8 cellular contexts compared by ENCODE assay signal in genomic region chr12:100201604-100202423, GRCh38. TPM values are rescaled to one million over a fixed set of nuclear protein-coding genes. Genes with fewer than 3 reads are reported as not detected.
DNase-seq lines count a peak whose midpoint lies in the region; ATAC-seq, FAIRE-seq and TF ChIP-seq lines count a peak whose summit lies in the region.

No MANE protein-coding gene starts in this region.

- CTCF ChIA-PET in activated CD4-positive, alpha-beta T cell treated with anti-CD3 and anti-CD28 coated beads, Interleukin-2, amount 10 ng/mL, durations not matched to agents 7 days and 5 days (lab: Charles Lee), result interaction anchor here (0.7 to 1.4 kb wide), 2 partner anchors 19 to 31 kb away, joined by 3 to 4 read pairs; no protein-coding TSS in a partner anchor
- CTCF ChIA-PET in activated CD8-positive, alpha-beta T cell treated with anti-CD3 and anti-CD28 coated beads for 36 hours (lab: Charles Lee), result no interaction called here

- no peaks in the 10 kb centered on the region for H3K9me3 Mint-ChIP-seq in activated CD4-positive, alpha-beta T cell treated with anti-CD3 and anti-CD28 coated beads, Interleukin-2, amount 10 ng/mL, durations not matched to agents 7 days and 5 days
- no peaks in the 10 kb centered on the region for H3K9me3 Mint-ChIP-seq in activated CD8-positive, alpha-beta T cell treated with anti-CD3 and anti-CD28 coated beads for 36 hours

- TF ChIP-seq POLR2A in stomach (IDR thresholded peaks at IDR 0.05), result no peak

- intact Hi-C loops in activated CD8-positive, alpha-beta T cell treated with anti-CD3 and anti-CD28 coated beads for 36 hours (cut with micrococcal nuclease), result loop anchor here (2.0 to 5.0 kb wide), 2 partner anchors 61 to 65 kb away; partner anchors contain the start of genes DEPDC4 and SCYL2
- intact Hi-C loops in stomach (cut with DNase I; ENCODE audit: low total_unique reads), result no loop called here

- peaks cover 11% of the 10 kb centered on the region for H3K36me3 Mint-ChIP-seq in activated CD4-positive, alpha-beta T cell treated with anti-CD3 and anti-CD28 coated beads, Interleukin-2, amount 10 ng/mL, durations not matched to agents 7 days and 5 days (ENCODE audit: low read depth)
- H3K36me3 Mint-ChIP-seq in activated CD8-positive, alpha-beta T cell treated with anti-CD3 and anti-CD28 coated beads for 36 hours (ENCODE audit: low read depth), result peaks cover 5% of the 10 kb centered on the region

- FAIRE-seq in RCC 7860 (lab: Jason Lieb, UNC), result no peak

- peak overlapping the region; percentile 100 for H3K27ac Mint-ChIP-seq in activated CD4-positive, alpha-beta T cell treated with anti-CD3 and anti-CD28 coated beads, Interleukin-2, amount 10 ng/mL, durations not matched to agents 7 days and 5 days
- peak overlapping the region; percentile 100 for H3K27ac Mint-ChIP-seq in activated CD8-positive, alpha-beta T cell treated with anti-CD3 and anti-CD28 coated beads for 36 hours

- no peak for ATAC-seq in activated CD8-positive, alpha-beta T cell treated with anti-CD3 and anti-CD28 coated beads for 36 hours
- ATAC-seq in HG02884 (IDR thresholded peaks at IDR 0.05; ENCODE audit: unreplicated experiment), result no peak

- 84 to 89% (median 87%) methylated on average over 24 of the region's 24 CpGs for WGBS in stomach, 5 donors

- H3K27me3 ChIP-seq in iPS-15b (ENCODE audit: control insufficient read depth, insufficient read depth, low read length) (no peaks in the 10 kb centered on the region), stomach (no peaks in the 10 kb centered on the region)

- H3K4me1 ChIP-seq in iPS-15b (ENCODE audit: control insufficient read depth, insufficient read depth, low read length), result no peaks in the 10 kb centered on the region
- peaks cover 15 to 50% (median 40%) of the 10 kb centered on the region in 4 donors for H3K4me1 ChIP-seq in stomach

- no peaks in the 10 kb centered on the region for H3K27me3 Mint-ChIP-seq in activated CD4-positive, alpha-beta T cell treated with anti-CD3 and anti-CD28 coated beads, Interleukin-2, amount 10 ng/mL, durations not matched to agents 7 days and 5 days
- no peaks in the 10 kb centered on the region for H3K27me3 Mint-ChIP-seq in activated CD8-positive, alpha-beta T cell treated with anti-CD3 and anti-CD28 coated beads for 36 hours

- H3K4me3 Mint-ChIP-seq in activated CD4-positive, alpha-beta T cell treated with anti-CD3 and anti-CD28 coated beads, Interleukin-2, amount 10 ng/mL, durations not matched to agents 7 days and 5 days, result peak overlapping the region; percentile 99
- peak overlapping the region; percentile 99 for H3K4me3 Mint-ChIP-seq in activated CD8-positive, alpha-beta T cell treated with anti-CD3 and anti-CD28 coated beads for 36 hours

- H3K36me3 ChIP-seq in iPS-15b (ENCODE audit: control insufficient read depth, insufficient read depth, low read length) (peaks cover 8% of the 10 kb centered on the region), stomach (peaks cover 0 to 19% (median 16%) of the 10 kb centered on the region in 4 donors)

- no peak for TF ChIP-seq CTCF in activated CD8-positive, alpha-beta T cell treated with anti-CD3 and anti-CD28 coated beads for 36 hours (IDR thresholded peaks at IDR 0.05)
- TF ChIP-seq CTCF in stomach (IDR thresholded peaks at IDR 0.05), result no peak

- H3K4me1 Mint-ChIP-seq in activated CD4-positive, alpha-beta T cell treated with anti-CD3 and anti-CD28 coated beads, Interleukin-2, amount 10 ng/mL, durations not matched to agents 7 days and 5 days, result peaks cover 42% of the 10 kb centered on the region
- peaks cover 17% of the 10 kb centered on the region for H3K4me1 Mint-ChIP-seq in activated CD8-positive, alpha-beta T cell treated with anti-CD3 and anti-CD28 coated beads for 36 hours (ENCODE audit: low read depth)

- no peaks in the 10 kb centered on the region for H3K9me3 ChIP-seq in iPS-15b (ENCODE audit: control insufficient read depth, insufficient read depth, low read length)
- no peaks in the 10 kb centered on the region for H3K9me3 ChIP-seq in stomach

- H3K4me3 ChIP-seq in iPS-15b (ENCODE audit: low read depth, low read length) (peak overlapping the region; percentile 86), stomach (peak overlapping the region; percentile 60 to 95 (median 75))

- TF ChIP-seq EP300 in stomach (IDR thresholded peaks at IDR 0.05), result no peak

- peak overlapping the region in 1 of 5 donors; percentile 84 for H3K27ac ChIP-seq in stomach

- no peak overlapping the region for H3K9ac ChIP-seq in iPS-15b (ENCODE audit: low read depth, low read length)

- DNase-seq in activated CD4-positive, alpha-beta T cell treated with anti-CD3 and anti-CD28 coated beads, Interleukin-2, amount 10 ng/mL, durations not matched to agents 7 days and 5 days, result no peak
- no peak for DNase-seq in activated CD4-positive, alpha-beta T cell treated with anti-CD3 and anti-CD28 coated beads for 1 hour
- DNase-seq in activated CD8-positive, alpha-beta T cell treated with anti-CD3 and anti-CD28 coated beads for 36 hours, result no peak
- DNase-seq in stomach (no peak), RCC 7860 (ENCODE audit: low spot score) (no peak)
- DNase-seq in activated CD8-positive, alpha-beta memory T cell treated with anti-CD3 and anti-CD28 coated beads for 24 hours, result no peak

- POLR2A ChIA-PET in activated CD4-positive, alpha-beta T cell treated with anti-CD3 and anti-CD28 coated beads, Interleukin-2, amount 10 ng/mL, durations not matched to agents 7 days and 5 days (lab: Charles Lee), result no interaction called here
- POLR2A ChIA-PET in activated CD8-positive, alpha-beta T cell treated with anti-CD3 and anti-CD28 coated beads for 36 hours (lab: Charles Lee), result interaction anchor here (1.2 to 1.3 kb wide), 2 partner anchors 47 to 49 kb away, joined by 3 read pairs; no protein-coding TSS in a partner anchor

RNA-seq across cellular contexts. Expression of gene ACTR6, which starts 1.2 kb away (rescaled TPM):
- total RNA-seq in activated CD4-positive, alpha-beta T cell treated with anti-CD3 and anti-CD28 coated beads, Interleukin-2, amount 10 ng/mL, durations not matched to agents 7 days and 5 days, result 10 to 100 TPM; 27.6 to 33.8 TPM
- total RNA-seq in activated CD8-positive, alpha-beta T cell treated with anti-CD3 and anti-CD28 coated beads for 36 hours, result 10 to 100 TPM; 26.3 to 30.9 TPM
- 10 to 100 TPM in 2 of 5 donors, 1 to 10 TPM in 2, under 1 TPM in 1; 0.58 to 40.7 (median 8.4) TPM for total RNA-seq in stomach
- polyA plus RNA-seq in stomach, result 10 to 100 TPM; 12.1 to 17.1 (median 14.7) TPM

RNA-seq across cellular contexts. Expression of gene BLTP3B, which starts 59.1 kb away (rescaled TPM):
- total RNA-seq in activated CD4-positive, alpha-beta T cell treated with anti-CD3 and anti-CD28 coated beads, Interleukin-2, amount 10 ng/mL, durations not matched to agents 7 days and 5 days, result 10 to 100 TPM; 18.0 to 19.8 TPM
- total RNA-seq in activated CD8-positive, alpha-beta T cell treated with anti-CD3 and anti-CD28 coated beads for 36 hours, result 10 to 100 TPM; 39.6 to 41.3 TPM
- total RNA-seq in stomach, result 10 to 100 TPM; 13.9 to 62.6 (median 35.3) TPM
- polyA plus RNA-seq in stomach, result 10 to 100 TPM in 1 of 3 donors, 1 to 10 TPM in 2; 4.7 to 10.3 (median 6.6) TPM
